25 cellular contexts compared by ENCODE assay signal in the genomic region with DNA sequence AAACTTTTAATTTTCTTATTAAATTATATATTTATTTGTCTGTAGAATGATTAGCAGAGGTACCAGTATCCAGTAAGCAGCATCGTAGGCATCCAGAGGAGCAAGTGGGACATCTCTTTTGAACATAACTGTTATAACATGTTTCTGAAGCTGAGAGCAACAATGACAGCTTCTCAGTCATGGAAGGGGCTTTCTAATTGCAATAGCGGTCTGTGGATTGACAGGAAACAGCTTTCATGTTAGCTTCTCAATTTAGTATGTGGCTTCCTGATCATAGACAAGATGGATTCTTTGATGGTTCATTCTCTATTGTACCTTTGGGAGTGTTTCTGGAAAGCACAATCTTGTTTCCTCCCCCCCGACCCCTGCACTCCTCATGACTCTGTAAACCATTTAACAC.
DNase-seq lines count a peak whose midpoint lies in the region; ATAC-seq, FAIRE-seq and TF ChIP-seq lines count a peak whose summit lies in the region.
"Had no signal": no experiment of that assay in that cellular context is flagged by ENCODE, and none has a peak within 500 bp of the region (broad histone marks: within the 10 kb centered on the region; RNA-seq: fewer than 3 reads in every experiment).

No MANE protein-coding gene starts in this region.

- no peak overlapping the region for H3K9ac ChIP-seq in BLaER1
- no peak overlapping the region for H3K9ac ChIP-seq in neural progenitor cell

- H3K27me3 Mint-ChIP-seq in neural progenitor cell (ENCODE audit: insufficient read depth, low read depth), result no peaks in the 10 kb centered on the region
- H3K27me3 Mint-ChIP-seq: B cell; CD4-positive, alpha-beta T cell had no signal

- DNase-seq in GM12865 (ENCODE audit: low read depth), result peak; percentile 2
- DNase-seq in Jurkat, Clone E6-1 (ENCODE audit: low read depth, low spot score), result peak; percentile 7
- no peak for DNase-seq in neural progenitor cell (ENCODE audit: low spot score)
- no peak for DNase-seq in frontal cortex (ENCODE audit: low spot score in 2 of 2)
- no peak for DNase-seq in pancreas
- no peak for DNase-seq in D341Med (ENCODE audit: low spot score)
- DNase-seq: AML-193; Caco-2; Calu3; CD4-positive, alpha-beta T cell; CD8-positive, alpha-beta T cell; DMS 273 treated with DMSO at 0.1 percent for 48 hours; DMS153; DMS53; DMS79; DND-41; EL; GDM1 had no signal

- peak overlapping the region; percentile 59 for H3K4me2 ChIP-seq in BLaER1
- no peak overlapping the region for H3K4me2 ChIP-seq in neural progenitor cell
- H3K4me2 ChIP-seq: A549 had no signal

- H3K27me3 ChIP-seq in BLaER1, result no peaks in the 10 kb centered on the region
- H3K27me3 ChIP-seq in neural progenitor cell, result no peaks in the 10 kb centered on the region
- no peaks in the 10 kb centered on the region for H3K27me3 ChIP-seq in pancreas

- intact Hi-C loops in pancreas (cut with DNase I), result no loop called here

- no peaks in the 10 kb centered on the region for H4K20me1 ChIP-seq in BLaER1
- no peaks in the 10 kb centered on the region for H4K20me1 ChIP-seq in neural progenitor cell (ENCODE audit: low read depth)

- no peaks in the 10 kb centered on the region for H3K79me2 ChIP-seq in neural progenitor cell (ENCODE audit: low read depth)

- ATAC-seq in pancreas, result no peak
- ATAC-seq: A549; CD8-positive, alpha-beta T cell had no signal

- WGBS in pancreas, 2 donors, result 42 to 57% methylated on average over 3 of the region's 3 CpGs

- no peaks in the 10 kb centered on the region for H3K9me3 ChIP-seq in BLaER1
- H3K9me3 ChIP-seq in neural progenitor cell (ENCODE audit: low read depth), result no peaks in the 10 kb centered on the region
- no peaks in the 10 kb centered on the region for H3K9me3 ChIP-seq in pancreas
- H3K9me3 ChIP-seq: A549, Caco-2 had no signal

- no peak overlapping the region for H3K27ac Mint-ChIP-seq in neural progenitor cell
- H3K27ac Mint-ChIP-seq: B cell; CD4-positive, alpha-beta T cell; CD8-positive, alpha-beta T cell had no signal

- peak overlapping the region; percentile 26 for H2AFZ ChIP-seq in neural progenitor cell (replicated peaks)

- TF ChIP-seq CTCF in GM12865 (IDR thresholded peaks at IDR 0.05; ENCODE audit: insufficient read depth, low read depth, low read length, missing control alignments), result no peak
- TF ChIP-seq CTCF in neural progenitor cell (IDR thresholded peaks at IDR 0.05), result no peak
- TF ChIP-seq CTCF in pancreas (IDR thresholded peaks at IDR 0.05), result no peak

- no peaks in the 10 kb centered on the region for H3K9me3 Mint-ChIP-seq in neural progenitor cell

- no peaks in the 10 kb centered on the region for H3K4me1 Mint-ChIP-seq in neural progenitor cell
- H3K4me1 Mint-ChIP-seq: B cell had no signal

- no peaks in the 10 kb centered on the region for H3F3A ChIP-seq in neural progenitor cell (ENCODE audit: low read depth)

- no peak overlapping the region for H3K27ac ChIP-seq in BLaER1
- no peak overlapping the region for H3K27ac ChIP-seq in neural progenitor cell
- no peak overlapping the region for H3K27ac ChIP-seq in pancreas
- H3K27ac ChIP-seq: 22Rv1, A549, C4-2B had no signal

- no peaks in the 10 kb centered on the region for H3K36me3 ChIP-seq in BLaER1
- H3K36me3 ChIP-seq in neural progenitor cell, result no peaks in the 10 kb centered on the region
- no peaks in the 10 kb centered on the region for H3K36me3 ChIP-seq in pancreas

- no peaks in the 10 kb centered on the region for H3K36me3 Mint-ChIP-seq in neural progenitor cell
- H3K36me3 Mint-ChIP-seq: CD8-positive, alpha-beta T cell had no signal

- FAIRE-seq in frontal cortex (lab: Jason Lieb, UNC), result no peak
- no peak for FAIRE-seq in pancreas (lab: Jason Lieb, UNC)
- FAIRE-seq: A549, GM12891, GM19239 had no signal

- H3K4me3 ChIP-seq in BLaER1 (no peak overlapping the region), GM12865 (ENCODE audit: low read depth, low read length) (no peak overlapping the region), neural progenitor cell (no peak overlapping the region), pancreas (no peak overlapping the region)
- H3K4me3 ChIP-seq in Jurkat, Clone E6-1 (ENCODE audit: low read length), result no peak overlapping the region
- H3K4me3 ChIP-seq: A549 had no signal

- peaks cover 22% of the 10 kb centered on the region for H3K4me1 ChIP-seq in BLaER1
- no peaks in the 10 kb centered on the region for H3K4me1 ChIP-seq in neural progenitor cell
- H3K4me1 ChIP-seq in pancreas, result no peaks in the 10 kb centered on the region
- H3K4me1 ChIP-seq: A549, Caco-2 had no signal

- no peak overlapping the region for H3K4me3 Mint-ChIP-seq in neural progenitor cell
- H3K4me3 Mint-ChIP-seq: B cell; CD4-positive, alpha-beta T cell; CD8-positive, alpha-beta T cell had no signal

Comparison
In these comparisons a context has a peak if more than half of its experiments do, and no peak if none do; other contexts are left out.
1. DNase-seq: peak in GM12865 (single experiment) and Jurkat, Clone E6-1 (single experiment); none in neural progenitor cell (single experiment), frontal cortex (0 of 2), pancreas (0 of 6) and D341Med (single experiment).